ENCODE assay signal across 30 cellular contexts in genomic region chr1:34029525-34029924, GRCh38.
"Had no signal": no experiment of that assay in that cellular context is flagged by ENCODE, and none has a peak within 500 bp of the region (broad histone marks: within the 10 kb centered on the region; RNA-seq: fewer than 3 reads in every experiment).

No MANE protein-coding gene starts in this region.

- H3K4me1 ChIP-seq: left ventricle myocardium inferior, prostate gland, suprapubic skin, tibial nerve, upper lobe of left lung, vagina had no signal

- H3K4me1 Mint-ChIP-seq: immature natural killer cell; memory B cell; naive thymus-derived CD4-positive, alpha-beta T cell; neural crest cell had no signal

- H3K27ac ChIP-seq: left ventricle myocardium inferior, pancreas, prostate gland, skin epidermis, suprapubic skin, thoracic aorta, tibial nerve, upper lobe of left lung, vagina had no signal

- DNase-seq: hypothalamus; immature natural killer cell; kidney; left ventricle myocardium inferior; midbrain; mucosa of descending colon; naive thymus-derived CD4-positive, alpha-beta T cell; nucleus accumbens; pancreas; posterior cingulate gyrus; retina; right cardiac atrium; stimulated activated CD4-positive, alpha-beta T cell treated with anti-CD3 and anti-CD28 coated beads, Interleukin-12 subunit alpha, Interleukin-12 subunit beta, amount 100 ng/mL, for 4 hours; stimulated activated CD4-positive, alpha-beta T cell treated with anti-CD3 and anti-CD28 coated beads, Interleukin-15, amount 100 ng/mL, for 24 hours; stimulated activated CD4-positive, alpha-beta T cell treated with anti-CD3 and anti-CD28 coated beads, Interleukin-2, amount 100 ng/mL, for 24 hours; stimulated activated CD4-positive, alpha-beta T cell treated with anti-CD3 and anti-CD28 coated beads, Interleukin-4, amount 100 ng/mL, for 1 hour; stimulated activated naive CD4-positive, alpha-beta T cell; upper lobe of left lung had no signal

- H3K27me3 ChIP-seq: pancreas, suprapubic skin, tibial nerve, upper lobe of left lung, vagina had no signal

- H3K9me3 Mint-ChIP-seq: immature natural killer cell; memory B cell; naive thymus-derived CD4-positive, alpha-beta T cell; natural killer cell treated with Interleukin-12 subunit alpha and Interleukin-12 subunit beta and Interleukin-15 and Interleukin-18, amount 100 ng/mL, for 72 hours; neural crest cell; stimulated activated naive CD8-positive, alpha-beta T cell treated with anti-CD3 and anti-CD28 coated beads, Interleukin-15, Interleukin-2, amounts not matched to agents 100 ng/mL and 50 ng/mL, for 24 hours had no signal

- H3K9me3 ChIP-seq: left ventricle myocardium inferior, mucosa of descending colon, pancreas, prostate gland, suprapubic skin, thoracic aorta, tibial nerve, upper lobe of left lung, vagina had no signal

- H3K4me3 Mint-ChIP-seq: immature natural killer cell; memory B cell; naive thymus-derived CD4-positive, alpha-beta T cell; natural killer cell treated with Interleukin-12 subunit alpha and Interleukin-12 subunit beta and Interleukin-15 and Interleukin-18, amount 100 ng/mL, for 72 hours; neural crest cell; stimulated activated naive CD8-positive, alpha-beta T cell treated with anti-CD3 and anti-CD28 coated beads, Interleukin-15, Interleukin-2, amounts not matched to agents 100 ng/mL and 50 ng/mL, for 24 hours had no signal

- ATAC-seq: mucosa of descending colon; naive thymus-derived CD4-positive, alpha-beta T cell; natural killer cell treated with Interleukin-12 subunit alpha and Interleukin-12 subunit beta and Interleukin-15 and Interleukin-18, amount 100 ng/mL, for 72 hours; pancreas; right cardiac atrium; sciatic nerve had no signal

- H3K36me3 ChIP-seq: left ventricle myocardium inferior, pancreas, prostate gland, suprapubic skin, thoracic aorta, tibial nerve, upper lobe of left lung, vagina had no signal

- H3K36me3 Mint-ChIP-seq: immature natural killer cell; memory B cell; naive thymus-derived CD4-positive, alpha-beta T cell; natural killer cell treated with Interleukin-12 subunit alpha and Interleukin-12 subunit beta and Interleukin-15 and Interleukin-18, amount 100 ng/mL, for 72 hours had no signal

- H3K27ac Mint-ChIP-seq: immature natural killer cell; memory B cell; naive thymus-derived CD4-positive, alpha-beta T cell; natural killer cell treated with Interleukin-12 subunit alpha and Interleukin-12 subunit beta and Interleukin-15 and Interleukin-18, amount 100 ng/mL, for 72 hours; stimulated activated naive CD8-positive, alpha-beta T cell treated with anti-CD3 and anti-CD28 coated beads, Interleukin-15, Interleukin-2, amounts not matched to agents 100 ng/mL and 50 ng/mL, for 24 hours had no signal

- H3K4me3 ChIP-seq: left ventricle myocardium inferior, lung, mucosa of descending colon, pancreas, prostate gland, skin epidermis, suprapubic skin, thoracic aorta, tibial nerve, upper lobe of left lung, vagina had no signal
